9 cellular contexts compared by ENCODE assay signal in genomic region chr7:1742555-1743303, GRCh38.
DNase-seq lines count a peak whose midpoint lies in the region; ATAC-seq and TF ChIP-seq lines count a peak whose summit lies in the region.
"Had no signal": no experiment of that assay in that cellular context is flagged by ENCODE, and none has a peak within 500 bp of the region (broad histone marks: within the 10 kb centered on the region; RNA-seq: fewer than 3 reads in every experiment).

No MANE protein-coding gene starts in this region.

- peak; percentile 2 for ATAC-seq in Right ventricle myocardium inferior
- 0 out of 2 replicates have a peak, but pooled peaks have one; percentile 8 for ATAC-seq in Panc1
- ATAC-seq in GM21786 (IDR thresholded peaks at IDR 0.05; ENCODE audit: unreplicated experiment) = no peak
- ATAC-seq in GM21717 (IDR thresholded peaks at IDR 0.05; ENCODE audit: unreplicated experiment) = no peak

- intact Hi-C loops in Right ventricle myocardium inferior (cut with DNase I) = loop anchor here (5.0 kb wide), 1 partner anchor 75 kb away; no protein-coding TSS in a partner anchor
- intact Hi-C loops in cardiac septum (cut with DNase I) = no loop called here
- intact Hi-C loops in Panc1 (cut with micrococcal nuclease; ENCODE audit: unreplicated experiment) = no loop called here

- in situ Hi-C loops in Panc1 (cut with HindIII; ENCODE audit: low pct_unique_long_range_greater_than_20kb, low sequenced_read_pairs) = no loop called here

- CTCF ChIA-PET in Panc1 (lab: Charles Lee) = no interaction called here

- no peak overlapping the region; a peak in 1 of 4 replicates for H3K4me3 ChIP-seq in Panc1 (ENCODE audit: low read depth in 2 of 2, low read length in 2 of 2)
- peak overlapping the region; percentile 35 to 36 for H3K4me3 ChIP-seq in duodenal mucosa (ENCODE audit: low read depth in 1 of 2, low read length in 2 of 2)

- H3K27me3 ChIP-seq in Panc1 (ENCODE audit: control insufficient read depth, insufficient read depth, low read length) (no peaks in the 10 kb centered on the region), duodenal mucosa (ENCODE audit: control insufficient read depth in 1 of 2, insufficient read depth in 2 of 2, low read length in 2 of 2) (peaks cover 0 to 4% of the 10 kb centered on the region in 2 donors)

- BruUV-seq in Panc1 (replicated peaks; lab: Mats Ljungman, UMichigan) = no TSS peak

- H3K9me3 ChIP-seq in Panc1 (ENCODE audit: control insufficient read depth, insufficient read depth, low read depth, low read length) (no peaks in the 10 kb centered on the region), duodenal mucosa (ENCODE audit: control insufficient read depth in 1 of 2, low read length in 2 of 2) (no peaks in the 10 kb centered on the region)
- H3K9me3 ChIP-seq: psoas muscle had no signal

- H3K27ac ChIP-seq in Panc1 (ENCODE audit: low read length) (no peak overlapping the region), duodenal mucosa (ENCODE audit: low read depth, low read length) (no peak overlapping the region)
- H3K27ac ChIP-seq: psoas muscle had no signal

- no peak overlapping the region for H3K9ac ChIP-seq in duodenal mucosa (ENCODE audit: low read depth in 1 of 2, low read length in 2 of 2)

- H3K36me3 ChIP-seq in Panc1 (ENCODE audit: control insufficient read depth, insufficient read depth, low read length) = no peaks in the 10 kb centered on the region
- H3K36me3 ChIP-seq in duodenal mucosa (ENCODE audit: control insufficient read depth in 1 of 2, insufficient read depth in 2 of 2, low read length in 2 of 2) = no peaks in the 10 kb centered on the region

- POLR2A ChIA-PET in Panc1 (lab: Charles Lee) = interaction anchor here (0.6 kb wide), 1 partner anchor 31 kb away, joined by 3 read pairs; no protein-coding TSS in a partner anchor

- DNase-seq in Right ventricle myocardium inferior (ENCODE audit: missing footprints) = peak; percentile 84
- DNase-seq in cardiac septum (ENCODE audit: low spot score) = no peak
- DNase-seq in Panc1 (ENCODE audit: low read depth, low spot score) = no peak
- peak; percentile 61 for DNase-seq in retina
- DNase-seq in NCI-H1436 (lab: John Stamatoyannopoulos, UW) = no peak

- no peak for TF ChIP-seq CTCF in Panc1 (IDR thresholded peaks at IDR 0.05)

- H3K4me1 ChIP-seq in Panc1 (ENCODE audit: control insufficient read depth, insufficient read depth, low read length) (peaks cover 10% of the 10 kb centered on the region), duodenal mucosa (ENCODE audit: control insufficient read depth in 1 of 2, insufficient read depth in 2 of 2, low read length in 2 of 2) (peaks cover 10 to 18% of the 10 kb centered on the region in 2 donors)
- H3K4me1 ChIP-seq: psoas muscle had no signal

Comparison
In these comparisons a context has a peak if more than half of its experiments do, and no peak if none do; other contexts are left out.
1. DNase-seq: peak in Right ventricle myocardium inferior (single experiment) and retina (single experiment); none in cardiac septum (single experiment), Panc1 (single experiment) and NCI-H1436 (single experiment).
2. ATAC-seq: peak in Right ventricle myocardium inferior (single experiment) and Panc1 (single experiment); none in GM21786 (single experiment) and GM21717 (single experiment).
3. H3K4me3 ChIP-seq: peak in duodenal mucosa (2 of 2); none in Panc1 (0 of 2).